Comparison of ENCODE assay signal across 1 cellular context in the genomic region with DNA sequence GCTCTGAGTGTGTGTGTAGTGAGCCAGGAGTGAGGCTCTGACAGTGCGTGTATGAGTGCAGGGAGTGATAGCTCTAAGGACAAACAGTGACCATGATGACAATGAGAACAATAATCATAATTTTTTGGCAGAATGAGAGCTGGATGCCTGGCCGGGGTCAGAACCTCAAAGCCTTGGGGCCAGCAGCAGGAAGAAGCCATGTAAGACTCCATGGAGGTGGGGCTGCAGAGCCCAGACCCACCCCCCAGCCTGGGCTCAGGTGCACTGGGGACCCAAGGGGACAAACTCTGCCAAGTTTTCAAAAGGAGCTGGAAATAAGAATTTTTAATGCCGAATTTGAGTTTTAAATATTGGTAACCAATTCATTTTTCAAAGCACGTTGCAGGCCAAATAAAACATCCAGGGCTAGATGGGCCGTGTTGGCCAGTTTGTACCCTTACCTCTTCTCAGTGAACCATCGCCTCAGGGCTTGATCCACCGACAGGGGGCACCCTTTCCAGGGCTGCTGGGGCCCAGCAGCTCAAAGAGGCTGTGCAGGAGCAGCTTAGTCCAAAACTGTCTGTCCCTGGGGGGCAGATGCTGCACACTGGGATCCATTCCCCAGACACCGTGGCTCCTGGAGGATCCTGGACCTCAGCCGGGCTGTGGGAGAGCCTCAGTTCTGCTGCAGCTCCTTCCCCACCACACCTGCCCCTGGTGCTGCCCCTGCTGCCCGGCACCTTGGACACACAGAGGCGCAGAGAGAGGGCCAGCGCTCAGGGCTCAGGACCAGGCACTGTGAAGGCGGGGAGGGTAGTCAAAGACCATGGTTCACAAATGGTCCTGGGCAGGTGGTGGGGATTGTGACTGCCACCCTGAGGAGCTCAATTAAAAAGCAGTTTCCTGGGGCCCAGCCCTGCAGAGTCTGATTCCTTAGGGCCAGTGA.
TF ChIP-seq lines count a peak whose summit lies in the region.

No MANE protein-coding gene starts in this region.

TF ChIP-seq in HCT116, 20 proteins besides CTCF, POLR2A, EP300 and RAD21 (continued from another document):
- TF ChIP-seq, protein P1, sequence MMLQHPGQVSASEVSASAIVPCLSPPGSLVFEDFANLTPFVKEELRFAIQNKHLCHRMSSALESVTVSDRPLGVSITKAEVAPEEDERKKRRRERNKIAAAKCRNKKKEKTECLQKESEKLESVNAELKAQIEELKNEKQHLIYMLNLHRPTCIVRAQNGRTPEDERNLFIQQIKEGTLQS (IDR thresholded peaks at IDR 0.05) = no peak
- TF ChIP-seq ZFX (IDR thresholded peaks at IDR 0.05) (no peak), CBX3 (IDR thresholded peaks at IDR 0.05; ENCODE audit: low read depth) (no peak), SIN3A (IDR thresholded peaks at IDR 0.05; ENCODE audit: low read depth) (no peak), JUND (IDR thresholded peaks at IDR 0.05) (no peak), FOSL1 (IDR thresholded peaks at IDR 0.05; ENCODE audit: low read depth) (no peak), ZNF274 (IDR thresholded peaks at IDR 0.05; ENCODE audit: low read depth, low read length) (no peak)
- TF ChIP-seq, protein P2, sequence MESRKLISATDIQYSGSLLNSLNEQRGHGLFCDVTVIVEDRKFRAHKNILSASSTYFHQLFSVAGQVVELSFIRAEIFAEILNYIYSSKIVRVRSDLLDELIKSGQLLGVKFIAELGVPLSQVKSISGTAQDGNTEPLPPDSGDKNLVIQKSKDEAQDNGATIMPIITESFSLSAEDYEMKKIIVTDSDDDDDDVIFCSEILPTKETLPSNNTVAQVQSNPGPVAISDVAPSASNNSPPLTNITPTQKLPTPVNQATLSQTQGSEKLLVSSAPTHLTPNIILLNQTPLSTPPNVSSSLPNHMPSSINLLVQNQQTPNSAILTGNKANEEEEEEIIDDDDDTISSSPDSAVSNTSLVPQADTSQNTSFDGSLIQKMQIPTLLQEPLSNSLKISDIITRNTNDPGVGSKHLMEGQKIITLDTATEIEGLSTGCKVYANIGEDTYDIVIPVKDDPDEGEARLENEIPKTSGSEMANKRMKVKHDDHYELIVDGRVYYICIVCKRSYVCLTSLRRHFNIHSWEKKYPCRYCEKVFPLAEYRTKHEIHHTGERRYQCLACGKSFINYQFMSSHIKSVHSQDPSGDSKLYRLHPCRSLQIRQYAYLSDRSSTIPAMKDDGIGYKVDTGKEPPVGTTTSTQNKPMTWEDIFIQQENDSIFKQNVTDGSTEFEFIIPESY (IDR thresholded peaks at IDR 0.05; ENCODE audit: extremely low read depth, insufficient replicate concordance, low read length) = no peak
- TF ChIP-seq, protein P3, sequence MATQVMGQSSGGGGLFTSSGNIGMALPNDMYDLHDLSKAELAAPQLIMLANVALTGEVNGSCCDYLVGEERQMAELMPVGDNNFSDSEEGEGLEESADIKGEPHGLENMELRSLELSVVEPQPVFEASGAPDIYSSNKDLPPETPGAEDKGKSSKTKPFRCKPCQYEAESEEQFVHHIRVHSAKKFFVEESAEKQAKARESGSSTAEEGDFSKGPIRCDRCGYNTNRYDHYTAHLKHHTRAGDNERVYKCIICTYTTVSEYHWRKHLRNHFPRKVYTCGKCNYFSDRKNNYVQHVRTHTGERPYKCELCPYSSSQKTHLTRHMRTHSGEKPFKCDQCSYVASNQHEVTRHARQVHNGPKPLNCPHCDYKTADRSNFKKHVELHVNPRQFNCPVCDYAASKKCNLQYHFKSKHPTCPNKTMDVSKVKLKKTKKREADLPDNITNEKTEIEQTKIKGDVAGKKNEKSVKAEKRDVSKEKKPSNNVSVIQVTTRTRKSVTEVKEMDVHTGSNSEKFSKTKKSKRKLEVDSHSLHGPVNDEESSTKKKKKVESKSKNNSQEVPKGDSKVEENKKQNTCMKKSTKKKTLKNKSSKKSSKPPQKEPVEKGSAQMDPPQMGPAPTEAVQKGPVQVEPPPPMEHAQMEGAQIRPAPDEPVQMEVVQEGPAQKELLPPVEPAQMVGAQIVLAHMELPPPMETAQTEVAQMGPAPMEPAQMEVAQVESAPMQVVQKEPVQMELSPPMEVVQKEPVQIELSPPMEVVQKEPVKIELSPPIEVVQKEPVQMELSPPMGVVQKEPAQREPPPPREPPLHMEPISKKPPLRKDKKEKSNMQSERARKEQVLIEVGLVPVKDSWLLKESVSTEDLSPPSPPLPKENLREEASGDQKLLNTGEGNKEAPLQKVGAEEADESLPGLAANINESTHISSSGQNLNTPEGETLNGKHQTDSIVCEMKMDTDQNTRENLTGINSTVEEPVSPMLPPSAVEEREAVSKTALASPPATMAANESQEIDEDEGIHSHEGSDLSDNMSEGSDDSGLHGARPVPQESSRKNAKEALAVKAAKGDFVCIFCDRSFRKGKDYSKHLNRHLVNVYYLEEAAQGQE (IDR thresholded peaks at IDR 0.05; ENCODE audit: low read depth) = no peak
